Comparison of ENCODE assay signal across 2 cellular contexts in the genomic region with DNA sequence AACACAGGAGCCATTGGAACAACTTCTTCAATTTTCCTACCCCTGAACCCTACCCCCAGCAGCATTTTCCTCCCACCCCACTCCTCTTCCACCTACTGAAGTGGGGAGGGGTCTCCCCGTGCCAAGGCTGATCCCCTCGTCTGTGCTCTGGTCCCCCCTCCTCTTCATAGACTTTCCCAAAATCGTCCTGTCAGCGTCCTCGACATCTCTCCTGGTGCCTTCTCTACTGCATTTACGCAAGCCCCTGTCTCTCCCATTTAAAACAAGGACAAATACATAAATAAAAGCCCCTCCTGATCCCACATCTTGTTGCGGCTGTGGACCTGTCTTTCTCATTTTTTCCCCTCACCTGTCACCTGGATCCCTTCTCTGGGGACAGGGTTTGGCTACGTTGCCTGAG.
TF ChIP-seq lines count a peak whose summit lies in the region.

No MANE protein-coding gene starts in this region.

TF ChIP-seq in A549, 52 proteins besides CTCF, POLR2A, EP300 and RAD21:
- no peak for TF ChIP-seq RNF2 (IDR thresholded peaks at IDR 0.05; ENCODE audit: borderline replicate concordance, low read depth)
- TF ChIP-seq MAFK (IDR thresholded peaks at IDR 0.05; ENCODE audit: partially characterized antibody): peak; percentile 51
- no peak for TF ChIP-seq ZC3H11A (IDR thresholded peaks at IDR 0.05)
- TF ChIP-seq RFX5 (IDR thresholded peaks at IDR 0.05): no peak

TF ChIP-seq in H1, 55 proteins besides CTCF, POLR2A, EP300 and RAD21:
- TF ChIP-seq SP2 (IDR thresholded peaks at IDR 0.05; ENCODE audit: low read length) (no peak), FOSL1 (IDR thresholded peaks at IDR 0.05; ENCODE audit: insufficient read depth, low read depth, low read length) (no peak), CHD2 (IDR thresholded peaks at IDR 0.05; ENCODE audit: low read length) (no peak), SP4 (IDR thresholded peaks at IDR 0.05; ENCODE audit: low read length) (no peak), E2F6 (IDR thresholded peaks at IDR 0.05) (no peak), SP1 (IDR thresholded peaks at IDR 0.05; ENCODE audit: low read depth, low read length) (no peak), ASH2L (IDR thresholded peaks at IDR 0.05; ENCODE audit: low read length) (no peak), JUND (IDR thresholded peaks at IDR 0.05; ENCODE audit: low read length) (no peak), ATF2 (IDR thresholded peaks at IDR 0.05; ENCODE audit: low read length) (no peak), GABPA (IDR thresholded peaks at IDR 0.05; ENCODE audit: borderline replicate concordance, insufficient read depth, low read length) (no peak), POU5F1 (IDR thresholded peaks at IDR 0.05; ENCODE audit: low read depth, low read length) (no peak), CREB1 (IDR thresholded peaks at IDR 0.05) (no peak), SIX5 (IDR thresholded peaks at IDR 0.05; ENCODE audit: low read depth, low read length) (no peak), RNF2 (IDR thresholded peaks at IDR 0.05; ENCODE audit: borderline replicate concordance, low read depth, low read length, missing control alignments, poor library complexity, severe bottlenecking) (no peak)
